ENCODE assay signal across 8 cellular contexts in genomic region chr9:70421020-70421271, GRCh38. TPM values are rescaled to one million over a fixed set of nuclear protein-coding genes. Genes with fewer than 3 reads are reported as not detected.
DNase-seq lines count a peak whose midpoint lies in the region; ATAC-seq lines count a peak whose summit lies in the region.

No MANE protein-coding gene starts in this region.

- H3K27me3 ChIP-seq in stomach smooth muscle (ENCODE audit: control insufficient read depth in 1 of 2, insufficient read depth in 2 of 2, low read length in 2 of 2), result no peaks in the 10 kb centered on the region

- peaks cover 2% of the 10 kb centered on the region for H3K27me3 Mint-ChIP-seq in T-helper 2 cell treated with Interferon-gamma antibody and Interleukin-4, amounts not matched to agents 5 μg/mL and 100 μg/mL, for 36 hours (ENCODE audit: low read depth)
- H3K27me3 Mint-ChIP-seq in activated T-helper 2 cell treated with anti-CD3 and anti-CD28 coated beads, Interferon-gamma antibody, Interleukin-2, Interleukin-4, amounts not matched to agents 10 μg/mL and 5 μg/mL and 100 μg/mL, durations not matched to agents 14 hours and 24 hours and 36 hours (ENCODE audit: low read depth), result peaks cover 4% of the 10 kb centered on the region

- H3K4me3 Mint-ChIP-seq in T-helper 2 cell treated with Interferon-gamma antibody and Interleukin-4, amounts not matched to agents 5 μg/mL and 100 μg/mL, for 36 hours, result peak overlapping the region; percentile 96
- peak overlapping the region; percentile 60 for H3K4me3 Mint-ChIP-seq in activated T-helper 2 cell treated with anti-CD3 and anti-CD28 coated beads, Interferon-gamma antibody, Interleukin-2, Interleukin-4, amounts not matched to agents 10 μg/mL and 5 μg/mL and 100 μg/mL, durations not matched to agents 14 hours and 24 hours and 36 hours (ENCODE audit: low read depth)

- no peak for ATAC-seq in HG03442 (IDR thresholded peaks at IDR 0.05; ENCODE audit: unreplicated experiment)

- H3K4me1 Mint-ChIP-seq in T-helper 2 cell treated with Interferon-gamma antibody and Interleukin-4, amounts not matched to agents 5 μg/mL and 100 μg/mL, for 36 hours (ENCODE audit: low read depth), result peaks cover 31% of the 10 kb centered on the region
- peaks cover 38% of the 10 kb centered on the region for H3K4me1 Mint-ChIP-seq in activated T-helper 2 cell treated with anti-CD3 and anti-CD28 coated beads, Interferon-gamma antibody, Interleukin-2, Interleukin-4, amounts not matched to agents 10 μg/mL and 5 μg/mL and 100 μg/mL, durations not matched to agents 14 hours and 24 hours and 36 hours (ENCODE audit: low read depth)

- H3K4me3 ChIP-seq in iPS-11a (ENCODE audit: low read depth, low read length), result peak overlapping the region; percentile 70
- H3K4me3 ChIP-seq in stomach smooth muscle (ENCODE audit: low read length in 2 of 2), result peak overlapping the region; percentile 80 to 88

- H3K27ac Mint-ChIP-seq in T-helper 2 cell treated with Interferon-gamma antibody and Interleukin-4, amounts not matched to agents 5 μg/mL and 100 μg/mL, for 36 hours, result peak overlapping the region; percentile 100
- H3K27ac Mint-ChIP-seq in activated T-helper 2 cell treated with anti-CD3 and anti-CD28 coated beads, Interferon-gamma antibody, Interleukin-2, Interleukin-4, amounts not matched to agents 10 μg/mL and 5 μg/mL and 100 μg/mL, durations not matched to agents 14 hours and 24 hours and 36 hours, result peak overlapping the region; percentile 77

- H3K9ac ChIP-seq in stomach smooth muscle (ENCODE audit: low read length in 2 of 2), result peak overlapping the region; percentile 86 to 100

- no peaks in the 10 kb centered on the region for H3K36me3 ChIP-seq in stomach smooth muscle (ENCODE audit: control insufficient read depth in 2 of 2, insufficient read depth in 2 of 2, low read length in 2 of 2)

- H3K9me3 ChIP-seq in stomach smooth muscle (ENCODE audit: control insufficient read depth in 2 of 2, low read length in 2 of 2), result no peaks in the 10 kb centered on the region

- H3K27ac ChIP-seq in stomach smooth muscle (ENCODE audit: low read length), result peak overlapping the region; percentile 100

- H3K4me1 ChIP-seq in stomach smooth muscle (ENCODE audit: control insufficient read depth, insufficient read depth, low read length), result peaks cover 43% of the 10 kb centered on the region

- intact Hi-C loops in activated T-helper 2 cell treated with anti-CD3 and anti-CD28 coated beads, Interferon-gamma antibody, Interleukin-2, Interleukin-4, amounts not matched to agents 10 μg/mL and 5 μg/mL and 100 μg/mL, durations not matched to agents 14 hours and 24 hours and 36 hours (cut with micrococcal nuclease), result loop anchor here (5.0 kb wide), 1 partner anchor 61 kb away; no protein-coding TSS in a partner anchor

- no peaks in the 10 kb centered on the region for H3K9me3 Mint-ChIP-seq in T-helper 2 cell treated with Interferon-gamma antibody and Interleukin-4, amounts not matched to agents 5 μg/mL and 100 μg/mL, for 36 hours
- no peaks in the 10 kb centered on the region for H3K9me3 Mint-ChIP-seq in activated T-helper 2 cell treated with anti-CD3 and anti-CD28 coated beads, Interferon-gamma antibody, Interleukin-2, Interleukin-4, amounts not matched to agents 10 μg/mL and 5 μg/mL and 100 μg/mL, durations not matched to agents 14 hours and 24 hours and 36 hours

- H3K36me3 Mint-ChIP-seq in T-helper 2 cell treated with Interferon-gamma antibody and Interleukin-4, amounts not matched to agents 5 μg/mL and 100 μg/mL, for 36 hours (ENCODE audit: low read depth), result no peaks in the 10 kb centered on the region
- H3K36me3 Mint-ChIP-seq in activated T-helper 2 cell treated with anti-CD3 and anti-CD28 coated beads, Interferon-gamma antibody, Interleukin-2, Interleukin-4, amounts not matched to agents 10 μg/mL and 5 μg/mL and 100 μg/mL, durations not matched to agents 14 hours and 24 hours and 36 hours (ENCODE audit: low read depth), result no peaks in the 10 kb centered on the region

- no peak for DNase-seq in T-helper 2 cell treated with Interferon-gamma antibody and Interleukin-4, amounts not matched to agents 5 μg/mL and 100 μg/mL, for 36 hours (ENCODE audit: low spot score)
- DNase-seq in T-helper 2 cell, result no peak
- DNase-seq in activated T-helper 2 cell treated with anti-CD3 and anti-CD28 coated beads, Interferon-gamma antibody, Interleukin-2, Interleukin-4, amounts not matched to agents 10 μg/mL and 5 μg/mL and 100 μg/mL, durations not matched to agents 14 hours and 24 hours and 36 hours (ENCODE audit: low spot score), result no peak
- no peak for DNase-seq in iPS-NIHi7 (ENCODE audit: extremely low spot score)
- DNase-seq in NCI-H82 (lab: John Stamatoyannopoulos, UW), result no peak

RNA-seq across cellular contexts. Expression of gene KLF9, which starts 6.5 kb away (rescaled TPM):
- total RNA-seq in activated T-helper 2 cell treated with anti-CD3 and anti-CD28 coated beads, Interferon-gamma antibody, Interleukin-2, Interleukin-4, amounts not matched to agents 10 μg/mL and 5 μg/mL and 100 μg/mL, durations not matched to agents 14 hours and 24 hours and 36 hours, result 13.5 and 13.7 TPM in 2 replicates
